ENCODE assay signal across 9 cellular contexts in genomic region chr13:41588899-41589298, GRCh38.
DNase-seq lines count a peak whose midpoint lies in the region; ATAC-seq and TF ChIP-seq lines count a peak whose summit lies in the region.
"Had no signal": no experiment of that assay in that cellular context is flagged by ENCODE, and none has a peak within 500 bp of the region (broad histone marks: within the 10 kb centered on the region; RNA-seq: fewer than 3 reads in every experiment).

No MANE protein-coding gene starts in this region.

- H3K27me3 Mint-ChIP-seq in MCF 10A (ENCODE audit: insufficient read depth, unreplicated experiment) (no peaks in the 10 kb centered on the region), glutamatergic neuron (ENCODE audit: unreplicated experiment) (no peaks in the 10 kb centered on the region)

- H3K9me3 Mint-ChIP-seq in MCF 10A (ENCODE audit: unreplicated experiment) (no peaks in the 10 kb centered on the region), glutamatergic neuron (ENCODE audit: unreplicated experiment) (peaks cover 1% of the 10 kb centered on the region)

- H3K36me3 Mint-ChIP-seq in MCF 10A (ENCODE audit: insufficient read depth, unreplicated experiment) = peaks cover 24% of the 10 kb centered on the region
- H3K36me3 Mint-ChIP-seq in glutamatergic neuron (ENCODE audit: unreplicated experiment) = peaks cover 6% of the 10 kb centered on the region

- H3K4me1 Mint-ChIP-seq in MCF 10A (ENCODE audit: insufficient read depth, unreplicated experiment) (peaks cover 20% of the 10 kb centered on the region), glutamatergic neuron (ENCODE audit: low read depth, unreplicated experiment) (no peaks in the 10 kb centered on the region)

- peaks cover 3% of the 10 kb centered on the region for H3K36me3 ChIP-seq in breast epithelium
- H3K36me3 ChIP-seq: ovary had no signal

- no peak for TF ChIP-seq POLR2A in breast epithelium (IDR thresholded peaks at IDR 0.05)

- H3K9me3 ChIP-seq in breast epithelium = no peaks in the 10 kb centered on the region
- H3K9me3 ChIP-seq: ovary had no signal

- no peak overlapping the region for H3K27ac ChIP-seq in breast epithelium
- H3K27ac ChIP-seq: ovary had no signal

- CTCF ChIA-PET in MCF 10A (lab: Yijun Ruan, JAX) = interaction anchor here (0.7 to 1.4 kb wide), 3 partner anchors 24 to 79 kb away, joined by 3 to 4 read pairs (median 3); no protein-coding TSS in a partner anchor

- no peaks in the 10 kb centered on the region for H3K4me1 ChIP-seq in breast epithelium

- H3K27ac Mint-ChIP-seq in MCF 10A (ENCODE audit: low read depth, unreplicated experiment) (peak overlapping the region; percentile 96), glutamatergic neuron (ENCODE audit: unreplicated experiment) (no peak overlapping the region)

- DNase-seq in MCF 10A (ENCODE audit: unreplicated experiment) (peak; percentile 75), breast epithelium (ENCODE audit: low spot score in 2 of 2) (no peak), UCSD-AML1 (lab: John Stamatoyannopoulos, UW; ENCODE audit: unreplicated experiment) (peak; percentile 53), fibroblast of the conjunctiva (ENCODE audit: low read depth) (peak; percentile 77), stromal cell of bone marrow (ENCODE audit: low read depth) (peak; percentile 94), glutamatergic neuron (no peak), NCI-H82 treated with DMSO at 0.1 percent for 48 hours (lab: John Stamatoyannopoulos, UW; ENCODE audit: unreplicated experiment) (no peak)
- DNase-seq: ovary had no signal

- intact Hi-C loops in MCF 10A (cut with micrococcal nuclease) (loop anchor here (10.0 kb wide), 1 partner anchor 56 kb away; no protein-coding TSS in a partner anchor), breast epithelium (cut with DNase I; ENCODE audit: low total_unique reads) (no loop called here)

- H3K4me3 ChIP-seq in breast epithelium = no peak overlapping the region
- H3K4me3 ChIP-seq: ovary had no signal

- no peak for ATAC-seq in HG03097 (IDR thresholded peaks at IDR 0.05; ENCODE audit: low FRiP score, unreplicated experiment)

- BruUV-seq in MCF 10A (replicated peaks; lab: Mats Ljungman, UMichigan) = no TSS peak

- H3K27me3 ChIP-seq in breast epithelium = no peaks in the 10 kb centered on the region
- H3K27me3 ChIP-seq: ovary had no signal

- POLR2A ChIA-PET in MCF 10A (lab: Yijun Ruan, JAX) = interaction anchor here (0.7 to 1.5 kb wide), 4 partner anchors 15 to 177 kb away, joined by 3 to 10 read pairs (median 6); no protein-coding TSS in a partner anchor

- no peak for TF ChIP-seq CTCF in MCF 10A (IDR thresholded peaks at IDR 0.05; ENCODE audit: unreplicated experiment)
- TF ChIP-seq CTCF in breast epithelium (IDR thresholded peaks at IDR 0.05) = no peak
- no peak for TF ChIP-seq CTCF in glutamatergic neuron (IDR thresholded peaks at IDR 0.05; ENCODE audit: partially characterized antibody, unreplicated experiment)

- H3K4me3 Mint-ChIP-seq in MCF 10A (ENCODE audit: unreplicated experiment) (no peak overlapping the region), glutamatergic neuron (ENCODE audit: unreplicated experiment) (no peak overlapping the region)

Comparison
In these comparisons a context has a peak if more than half of its experiments do, and no peak if none do; other contexts are left out.
1. DNase-seq: peak in MCF 10A (single experiment), UCSD-AML1 (single experiment), fibroblast of the conjunctiva (single experiment) and stromal cell of bone marrow (single experiment); none in breast epithelium (0 of 2), glutamatergic neuron (single experiment) and NCI-H82 treated with DMSO at 0.1 percent for 48 hours (single experiment).